In the genomic region with DNA sequence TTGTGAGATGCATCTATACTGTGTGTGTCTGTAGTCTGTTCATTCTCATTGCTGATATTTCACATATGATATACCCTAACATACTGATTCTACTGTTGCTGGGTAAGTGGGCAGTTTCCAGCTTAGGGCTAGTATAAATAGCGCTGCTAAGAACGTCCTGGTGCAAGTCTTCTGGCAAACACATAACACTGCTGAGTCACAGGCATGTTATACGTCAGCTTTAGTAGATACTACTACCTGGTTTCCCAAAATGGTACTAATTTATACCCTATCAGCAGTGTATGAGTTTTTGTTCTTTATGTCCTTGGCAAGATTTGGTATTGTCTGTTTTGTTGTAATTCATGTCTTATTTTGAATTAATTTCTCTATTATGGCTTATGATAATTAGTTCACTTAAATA, we compare ENCODE assay signal across 10 cellular contexts. TPM values are rescaled to one million over a fixed set of nuclear protein-coding genes. Genes with fewer than 3 reads are reported as not detected.
DNase-seq lines count a peak whose midpoint lies in the region; ATAC-seq lines count a peak whose summit lies in the region.
"Had no signal": no experiment of that assay in that cellular context is flagged by ENCODE, and none has a peak within 500 bp of the region (broad histone marks: within the 10 kb centered on the region; RNA-seq: fewer than 3 reads in every experiment).

No MANE protein-coding gene starts in this region.

- no peak overlapping the region for H3K27ac Mint-ChIP-seq in activated naive CD8-positive, alpha-beta T cell treated with anti-CD3 and anti-CD28 coated beads, Interleukin-2, amount 50 U/mL, for 24 hours

- H3K9ac ChIP-seq in Karpas-422 (ENCODE audit: low read length), result no peak overlapping the region; the same call in 1 of the 2 replicates

- H3K4me3 Mint-ChIP-seq in activated naive CD8-positive, alpha-beta T cell treated with anti-CD3 and anti-CD28 coated beads, Interleukin-2, amount 50 U/mL, for 24 hours, result peak overlapping the region; percentile 82

- H3K36me3 ChIP-seq in ACC112 (ENCODE audit: insufficient read depth, low read length) (peaks cover 7% of the 10 kb centered on the region; the same call in 1 of the 2 replicates), Karpas-422 (ENCODE audit: insufficient read depth, low read length) (peaks cover 12% of the 10 kb centered on the region)

- intact Hi-C loops in right cardiac atrium (cut with DNase I), result no loop called here

- H3K4me1 ChIP-seq in ACC112 (ENCODE audit: control insufficient read depth, insufficient read depth, low read length, unreplicated experiment) (peaks cover 19% of the 10 kb centered on the region), Karpas-422 (ENCODE audit: low read length) (peaks cover 20% of the 10 kb centered on the region), right cardiac atrium (ENCODE audit: control insufficient read depth, insufficient read depth, low read length) (no peaks in the 10 kb centered on the region)

- H3K9me3 ChIP-seq in Karpas-422 (ENCODE audit: low read length) (no peaks in the 10 kb centered on the region), right cardiac atrium (ENCODE audit: control insufficient read depth, low read length) (no peaks in the 10 kb centered on the region)

- H3K79me2 ChIP-seq in ACC112 (ENCODE audit: control insufficient read depth, insufficient read depth, low read length, unreplicated experiment) (no peaks in the 10 kb centered on the region), Karpas-422 (ENCODE audit: low read length) (peaks cover 4% of the 10 kb centered on the region)

- H3K4me1 Mint-ChIP-seq in activated naive CD8-positive, alpha-beta T cell treated with anti-CD3 and anti-CD28 coated beads, Interleukin-2, amount 50 U/mL, for 24 hours, result peaks cover 38% of the 10 kb centered on the region

- H3K9me2 ChIP-seq in Karpas-422 (replicated peaks; ENCODE audit: insufficient read depth, low read length), result no peaks in the 10 kb centered on the region

- peaks cover 26% of the 10 kb centered on the region for H3K36me3 Mint-ChIP-seq in activated naive CD8-positive, alpha-beta T cell treated with anti-CD3 and anti-CD28 coated beads, Interleukin-2, amount 50 U/mL, for 24 hours (ENCODE audit: low read depth)

- H3K27me3 ChIP-seq in ACC112 (ENCODE audit: insufficient read depth, low read length), result no peaks in the 10 kb centered on the region
- no peaks in the 10 kb centered on the region for H3K27me3 ChIP-seq in Karpas-422 (ENCODE audit: low read length)
- no peaks in the 10 kb centered on the region for H3K27me3 ChIP-seq in right cardiac atrium (ENCODE audit: control insufficient read depth, insufficient read depth)

- no peak overlapping the region for H3K27ac ChIP-seq in ACC112 (ENCODE audit: low read depth, low read length)
- peak overlapping the region; percentile 44 for H3K27ac ChIP-seq in Karpas-422 (ENCODE audit: low read length)
- H3K27ac ChIP-seq in right cardiac atrium (ENCODE audit: low read length), result no peak overlapping the region

- DNase-seq in Karpas-422, result peak; percentile 49
- no peak for DNase-seq in activated naive CD8-positive, alpha-beta T cell treated with anti-CD3 and anti-CD28 coated beads, Interleukin-2, amount 50 U/mL, for 24 hours
- DNase-seq in right cardiac atrium, result no peak
- DNase-seq in EL, result no peak
- DNase-seq in C1 segment of cervical spinal cord (lab: John Stamatoyannopoulos, UW), result no peak
- DNase-seq: KG1 had no signal

- no peak for ATAC-seq in activated naive CD8-positive, alpha-beta T cell treated with anti-CD3 and anti-CD28 coated beads, Interleukin-2, amount 50 U/mL, for 24 hours
- ATAC-seq in right cardiac atrium (peak; percentile 18 to 49), GM21515 (IDR thresholded peaks at IDR 0.05; ENCODE audit: unreplicated experiment) (no peak), HG03095 (IDR thresholded peaks at IDR 0.05; ENCODE audit: unreplicated experiment) (no peak)
- ATAC-seq: activated CD4-positive, CD25-positive, alpha-beta regulatory T cell treated with anti-CD3 and anti-CD28 coated beads, Interleukin-2, amount 50 U/mL, for 24 hours had no signal

- H2AFZ ChIP-seq in ACC112 (ENCODE audit: low read length, unreplicated experiment), result peak overlapping the region; percentile 92
- H2AFZ ChIP-seq in Karpas-422 (ENCODE audit: low read length), result peak overlapping the region; percentile 75; the same call in 1 of the 2 replicates

- H3K9me3 Mint-ChIP-seq in activated naive CD8-positive, alpha-beta T cell treated with anti-CD3 and anti-CD28 coated beads, Interleukin-2, amount 50 U/mL, for 24 hours, result no peaks in the 10 kb centered on the region

- WGBS in right cardiac atrium, result 35% methylated on average over 3 of the region's 3 CpGs

- no peaks in the 10 kb centered on the region for H3K27me3 Mint-ChIP-seq in activated naive CD8-positive, alpha-beta T cell treated with anti-CD3 and anti-CD28 coated beads, Interleukin-2, amount 50 U/mL, for 24 hours

- H3K4me3 ChIP-seq in ACC112 (ENCODE audit: low read depth, low read length), result peak overlapping the region; percentile 90; the same call in 1 of the 2 replicates
- 0 out of 2 replicates have a peak overlapping the region, but pooled peaks have one; percentile 78 for H3K4me3 ChIP-seq in Karpas-422 (ENCODE audit: low read length)
- no peak overlapping the region for H3K4me3 ChIP-seq in right cardiac atrium (ENCODE audit: low read length)

- no peaks in the 10 kb centered on the region for H4K20me1 ChIP-seq in Karpas-422 (ENCODE audit: insufficient read depth, low read depth, low read length)

- H3K4me2 ChIP-seq in Karpas-422 (ENCODE audit: low read depth, low read length, poor library complexity, severe bottlenecking), result peak overlapping the region; percentile 71

RNA-seq across cellular contexts. Expression of a gene that starts 1.2 kb away (rescaled TPM):
- 1.5 and 3.2 TPM in 2 replicates for total RNA-seq in Karpas-422 (2014; rRNA removed; shearing (Covaris generic); ENCODE audit: low replicate concordance)
- 1 to 10 TPM; 4.7 to 6.6 (median 4.8) TPM for total RNA-seq in right cardiac atrium
- polyA plus RNA-seq in right cardiac atrium, result 4.9 TPM

RNA-seq across cellular contexts. Expression of a gene that starts 6.3 kb away (rescaled TPM):
- total RNA-seq in Karpas-422 (2014; rRNA removed; shearing (Covaris generic); ENCODE audit: low replicate concordance), result 89.2 and 171 TPM in 2 replicates
- 100 to 1,000 TPM; 113 to 142 (median 135) TPM for total RNA-seq in right cardiac atrium
- polyA plus RNA-seq in right cardiac atrium, result 565 TPM

Comparison
In these comparisons a context has a peak if more than half of its experiments do, and no peak if none do; other contexts are left out.
1. ATAC-seq: peak in right cardiac atrium (2 of 2); none in activated naive CD8-positive, alpha-beta T cell treated with anti-CD3 and anti-CD28 coated beads, Interleukin-2, amount 50 U/mL, for 24 hours (single experiment), GM21515 (single experiment) and HG03095 (single experiment).